ENCODE assay signal across 2 cellular contexts in the genomic region with DNA sequence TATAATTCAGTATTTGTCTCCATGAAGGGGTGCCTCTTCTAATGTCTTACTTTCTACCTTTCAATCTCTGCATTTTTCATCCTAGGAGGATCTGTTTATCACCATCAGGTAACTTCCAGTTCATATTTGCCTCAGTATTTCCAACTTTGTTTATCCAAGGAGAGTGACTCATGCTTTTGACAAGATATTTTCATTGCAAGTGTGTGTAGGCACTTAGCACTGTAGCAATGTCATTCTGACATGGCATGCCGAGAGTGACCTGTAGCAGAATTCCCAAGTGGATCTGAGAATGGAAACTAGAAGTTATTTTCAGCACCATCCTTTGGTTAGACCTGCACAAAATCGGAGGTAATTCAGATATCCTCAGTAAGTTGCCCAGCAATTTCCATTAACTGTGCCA.
TF ChIP-seq lines count a peak whose summit lies in the region.

No MANE protein-coding gene starts in this region.

TF ChIP-seq in IMR-90, 13 proteins besides CTCF, POLR2A, EP300 and RAD21:
- TF ChIP-seq MAZ (IDR thresholded peaks at IDR 0.05; ENCODE audit: borderline replicate concordance, low read depth, low read length) (no peak), NFE2L2 (IDR thresholded peaks at IDR 0.05; ENCODE audit: low read depth, low read length) (peak; percentile 76; the same call in 1 of the 2 replicates), FOS (IDR thresholded peaks at IDR 0.05; ENCODE audit: low read depth, low read length) (peak; percentile 37; the same call in 1 of the 2 replicates), BHLHE40 (IDR thresholded peaks at IDR 0.05; ENCODE audit: low read depth, low read length) (peak; percentile 24; the same call in 1 of the 2 replicates)

TF ChIP-seq in GM23338, 12 proteins besides CTCF, POLR2A, EP300 and RAD21:
- TF ChIP-seq NANOG (IDR thresholded peaks at IDR 0.05; ENCODE audit: borderline replicate concordance) (no peak), ETS1 (IDR thresholded peaks at IDR 0.05) (no peak), ZNF114 (CRISPR knock-in tag; IDR thresholded peaks at IDR 0.05) (no peak), EZH2phosphoT487 (IDR thresholded peaks at IDR 0.05; ENCODE audit: unreplicated experiment) (no peak), ZNF331 (CRISPR knock-in tag; IDR thresholded peaks at IDR 0.05; ENCODE audit: low read depth) (no peak), JUNB (IDR thresholded peaks at IDR 0.05; ENCODE audit: unreplicated experiment) (no peak), REST (IDR thresholded peaks at IDR 0.05; ENCODE audit: unreplicated experiment) (no peak), STAT1 (IDR thresholded peaks at IDR 0.05; ENCODE audit: unreplicated experiment) (no peak), POLR2AphosphoS5 (IDR thresholded peaks at IDR 0.05; ENCODE audit: low read depth) (no peak), ZNF462 (CRISPR knock-in tag; IDR thresholded peaks at IDR 0.05) (no peak), CREB1 (CRISPR knock-in tag; IDR thresholded peaks at IDR 0.05; ENCODE audit: low read depth) (no peak)
